Comparison of ENCODE assay signal across 22 cellular contexts in the genomic region with DNA sequence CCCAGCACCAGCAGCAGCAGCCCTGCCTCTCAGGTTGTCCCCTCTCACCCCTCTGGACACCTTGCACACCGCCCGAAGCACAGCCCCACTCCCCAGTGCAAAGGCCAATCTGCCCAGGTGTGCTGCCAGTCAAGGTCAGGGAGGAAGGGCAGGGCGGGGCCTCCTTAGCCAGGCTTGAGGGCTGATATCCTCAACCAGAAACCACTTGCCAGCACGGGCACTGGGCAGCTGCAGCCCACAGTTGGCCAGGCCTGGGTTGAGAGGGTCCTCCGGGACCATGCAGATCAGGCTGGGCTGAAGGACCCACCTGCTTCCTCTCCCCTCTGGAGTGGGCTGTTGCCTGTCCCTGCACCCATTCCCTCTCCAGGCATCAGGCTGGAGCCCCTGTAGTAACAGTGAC.
"Had no signal": no experiment of that assay in that cellular context is flagged by ENCODE, and none has a peak within 500 bp of the region (broad histone marks: within the 10 kb centered on the region; RNA-seq: fewer than 3 reads in every experiment).

No MANE protein-coding gene starts in this region.

- H3K9me3 ChIP-seq: neutrophil, prostate gland, sigmoid colon, thoracic aorta, tibial nerve, vagina had no signal

- H3K36me3 ChIP-seq: neutrophil, prostate gland, sigmoid colon, thoracic aorta, tibial nerve, vagina had no signal

- FAIRE-seq: colon, frontal cortex had no signal

- H3K79me2 ChIP-seq: parathyroid adenoma had no signal

- DNase-seq: dorsolateral prefrontal cortex; effector CD4-positive, alpha-beta T cell; hypothalamus; immature natural killer cell; islet precursor cell; left ventricle myocardium superior; natural killer cell; right cardiac atrium; sigmoid colon; stimulated activated CD4-positive, alpha-beta T cell treated with anti-CD3 and anti-CD28 coated beads, Interleukin-2, amount 100 ng/mL, for 24 hours; stimulated activated CD4-positive, alpha-beta T cell treated with anti-CD3 and anti-CD28 coated beads, Interleukin-4, amount 100 ng/mL, for 4 hours; stimulated activated naive CD8-positive, alpha-beta T cell treated with anti-CD3 and anti-CD28 coated beads, Interleukin-15, Interleukin-2, amounts not matched to agents 100 U/mL and 50 U/mL, for 24 hours had no signal

- ATAC-seq: left ventricle myocardium superior; natural killer cell; stimulated activated memory B cell treated with anti-CD40 and anti-IgM and Interleukin-4, amounts not matched to agents 10 μg/mL and 1 μg/mL and 100 μg/mL, for 72 hours; stimulated activated naive CD8-positive, alpha-beta T cell treated with anti-CD3 and anti-CD28 coated beads, Interleukin-15, Interleukin-2, amounts not matched to agents 100 U/mL and 50 U/mL, for 24 hours had no signal

- H3K9ac ChIP-seq: parathyroid adenoma had no signal

- H3K4me3 ChIP-seq: dorsolateral prefrontal cortex, lung, prostate gland, sigmoid colon, thoracic aorta, tibial nerve, vagina had no signal

- H2AFZ ChIP-seq: parathyroid adenoma had no signal

- H3K27ac ChIP-seq: dorsolateral prefrontal cortex, neutrophil, parathyroid adenoma, prostate gland, sigmoid colon, thoracic aorta, tibial nerve, vagina had no signal

- H3K4me1 ChIP-seq: parathyroid adenoma, prostate gland, sigmoid colon, tibial nerve, vagina had no signal

- H3K27me3 ChIP-seq: dorsolateral prefrontal cortex, neutrophil, sigmoid colon, tibial nerve, vagina had no signal
